Comparison of ENCODE assay signal across 2 cellular contexts in the genomic region with DNA sequence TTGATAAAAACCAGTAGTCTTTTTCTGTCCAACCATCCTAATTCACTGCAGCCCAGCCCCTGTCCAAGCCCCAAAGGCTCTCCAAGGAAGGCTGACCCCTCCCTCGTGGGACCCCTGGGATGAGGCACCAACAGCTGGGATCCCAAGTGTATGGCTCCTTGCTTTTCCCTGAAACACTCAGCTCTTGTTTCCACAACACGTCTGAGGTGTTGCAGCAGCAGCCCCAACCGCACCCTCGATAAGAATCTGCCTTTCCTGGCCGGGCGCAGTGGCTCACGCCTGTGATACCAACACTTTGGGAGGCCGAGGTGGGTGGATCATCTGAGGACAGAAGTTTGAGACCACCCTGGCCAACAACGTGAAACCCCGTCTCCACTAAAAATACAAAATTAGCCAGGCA.
TF ChIP-seq lines count a peak whose summit lies in the region.

No MANE protein-coding gene starts in this region.

TF ChIP-seq in K562, 482 proteins besides CTCF, POLR2A, EP300 and RAD21 (continues in another document):
- TF ChIP-seq MCM7 (IDR thresholded peaks at IDR 0.05), result no peak
- TF ChIP-seq ZNF77 (CRISPR knock-in tag; IDR thresholded peaks at IDR 0.05), result no peak
- no peak for TF ChIP-seq MITF (IDR thresholded peaks at IDR 0.05)
- no peak for TF ChIP-seq NCOA6 (IDR thresholded peaks at IDR 0.05)
- 0 out of 2 replicates have a peak, but pooled peaks have one; percentile 19 for TF ChIP-seq ARID1B (IDR thresholded peaks at IDR 0.05)
- no peak for TF ChIP-seq DLX4 (CRISPR knock-in tag; IDR thresholded peaks at IDR 0.05)
- TF ChIP-seq RERE (CRISPR knock-in tag; IDR thresholded peaks at IDR 0.05; ENCODE audit: borderline replicate concordance), result no peak
- TF ChIP-seq BACH1 (tag; IDR thresholded peaks at IDR 0.05), result no peak
- TF ChIP-seq THRB (CRISPR knock-in tag; conservative IDR thresholded peaks at IDR 0.05), result no peak
- TF ChIP-seq, protein P1, sequence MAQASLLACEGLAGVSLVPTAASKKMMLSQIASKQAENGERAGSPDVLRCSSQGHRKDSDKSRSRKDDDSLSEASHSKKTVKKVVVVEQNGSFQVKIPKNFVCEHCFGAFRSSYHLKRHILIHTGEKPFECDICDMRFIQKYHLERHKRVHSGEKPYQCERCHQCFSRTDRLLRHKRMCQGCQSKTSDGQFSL (CRISPR knock-in tag; IDR thresholded peaks at IDR 0.05), result no peak
- TF ChIP-seq, protein P1 (tag; IDR thresholded peaks at IDR 0.05), result no peak
- TF ChIP-seq, protein P2, sequence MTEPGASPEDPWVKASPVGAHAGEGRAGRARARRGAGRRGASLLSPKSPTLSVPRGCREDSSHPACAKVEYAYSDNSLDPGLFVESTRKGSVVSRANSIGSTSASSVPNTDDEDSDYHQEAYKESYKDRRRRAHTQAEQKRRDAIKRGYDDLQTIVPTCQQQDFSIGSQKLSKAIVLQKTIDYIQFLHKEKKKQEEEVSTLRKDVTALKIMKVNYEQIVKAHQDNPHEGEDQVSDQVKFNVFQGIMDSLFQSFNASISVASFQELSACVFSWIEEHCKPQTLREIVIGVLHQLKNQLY (CRISPR knock-in tag; conservative IDR thresholded peaks at IDR 0.05), result no peak
- TF ChIP-seq ERF (CRISPR knock-in tag; IDR thresholded peaks at IDR 0.05), result no peak
- TF ChIP-seq RFX5 (IDR thresholded peaks at IDR 0.05; ENCODE audit: low read depth, low read length), result no peak

TF ChIP-seq in endothelial cell of umbilical vein, 7 proteins besides CTCF, POLR2A, EP300 and RAD21:
- TF ChIP-seq MYC (IDR thresholded peaks at IDR 0.05; ENCODE audit: low read depth, low read length), result no peak
- no peak for TF ChIP-seq JUN (IDR thresholded peaks at IDR 0.05; ENCODE audit: borderline replicate concordance, insufficient read depth, insufficient read length, low read depth)
- TF ChIP-seq FOS (IDR thresholded peaks at IDR 0.05; ENCODE audit: borderline replicate concordance, insufficient read depth, low read length), result no peak
- no peak for TF ChIP-seq GATA2 (IDR thresholded peaks at IDR 0.05; ENCODE audit: insufficient read depth, insufficient read length, low read depth, low read length)
- TF ChIP-seq POLR2AphosphoS5 (IDR thresholded peaks at IDR 0.05; ENCODE audit: insufficient read depth, low read depth, low read length), result no peak
- no peak for TF ChIP-seq EZH2 (IDR thresholded peaks at IDR 0.05; ENCODE audit: borderline replicate concordance, low read depth, low read length, severe bottlenecking)
- TF ChIP-seq, protein P3, sequence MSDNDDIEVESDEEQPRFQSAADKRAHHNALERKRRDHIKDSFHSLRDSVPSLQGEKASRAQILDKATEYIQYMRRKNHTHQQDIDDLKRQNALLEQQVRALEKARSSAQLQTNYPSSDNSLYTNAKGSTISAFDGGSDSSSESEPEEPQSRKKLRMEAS (IDR thresholded peaks at IDR 0.05; ENCODE audit: insufficient read depth, insufficient read length), result no peak
